ENCODE assay signal across 1 cellular context in genomic region chr4:6911917-6912316, GRCh38.
TF ChIP-seq lines count a peak whose summit lies in the region.
"Not testable (repeated sequence)": the region's sequence is repeated elsewhere in the genome, so short reads cannot be mapped to it uniquely, and the experiment has no call there.

No MANE protein-coding gene starts in this region.

TF ChIP-seq in HepG2, 621 proteins besides CTCF, POLR2A, EP300 and RAD21:
- not testable (repeated sequence) for TF ChIP-seq ZBTB40 (IDR thresholded peaks at IDR 0.05)
- peak; percentile 96 for TF ChIP-seq ZBTB40 (CRISPR knock-in tag; IDR thresholded peaks at IDR 0.05)
